In genomic region chr9:5582835-5583195, GRCh38 we compare ENCODE assay signal across 1 cellular context.
TF ChIP-seq lines count a peak whose summit lies in the region.

No MANE protein-coding gene starts in this region.

TF ChIP-seq in WTC11, 78 proteins besides CTCF, POLR2A, EP300 and RAD21 (continued from another document):
- TF ChIP-seq ATF6 (CRISPR knock-in tag; IDR thresholded peaks at IDR 0.05) (no peak), ZNF512 (CRISPR knock-in tag; IDR thresholded peaks at IDR 0.05; ENCODE audit: borderline replicate concordance) (no peak)
TF ChIP-seq in WTC11: peak in this region for 0.
